ENCODE assay signal across 20 cellular contexts in the genomic region with DNA sequence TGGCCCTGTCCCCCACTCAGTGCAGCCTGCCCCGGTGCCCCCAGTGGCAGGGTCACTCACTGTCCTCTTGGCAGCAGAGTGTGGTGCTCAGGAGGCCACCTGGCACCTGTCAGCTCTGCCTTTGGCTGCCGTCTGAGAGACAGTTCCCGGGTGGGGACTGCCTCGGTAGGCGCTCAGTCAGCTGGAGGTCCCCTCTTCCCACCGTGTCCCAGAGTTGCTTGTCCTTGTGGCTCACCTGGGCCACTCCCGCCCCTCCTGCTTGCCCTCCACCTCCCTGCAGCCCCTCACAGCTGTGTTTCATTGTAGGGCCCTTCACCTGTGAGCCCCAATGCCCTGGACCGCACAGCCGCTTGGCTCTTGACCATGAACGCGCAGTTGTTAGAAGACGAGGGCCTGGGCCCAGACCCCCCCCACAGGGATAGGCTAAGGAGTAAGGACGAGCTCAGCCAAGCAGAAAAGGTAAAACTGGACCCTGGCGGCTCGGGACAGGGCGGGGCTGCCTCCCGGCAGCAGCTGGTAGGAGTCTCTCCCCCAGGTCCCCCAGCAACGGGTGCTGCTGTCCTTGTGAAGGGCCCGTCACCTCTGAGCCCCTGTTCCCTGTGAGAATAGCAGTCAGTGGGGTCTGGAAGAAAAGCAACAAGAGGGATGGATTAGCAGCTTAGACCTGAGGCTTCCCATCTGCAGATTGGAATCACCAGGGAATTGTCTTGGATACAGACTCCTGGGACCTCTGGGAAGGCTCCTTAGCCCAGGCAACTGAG.
DNase-seq lines count a peak whose midpoint lies in the region; ATAC-seq and TF ChIP-seq lines count a peak whose summit lies in the region.
"Had no signal": no experiment of that assay in that cellular context is flagged by ENCODE, and none has a peak within 500 bp of the region (broad histone marks: within the 10 kb centered on the region; RNA-seq: fewer than 3 reads in every experiment).

No MANE protein-coding gene starts in this region.

- H3K36me3 Mint-ChIP-seq in stimulated activated effector memory CD8-positive, alpha-beta T cell treated with anti-CD3 and anti-CD28 coated beads, Interleukin-12 subunit alpha, Interleukin-12 subunit beta, amount 100 ng/mL, for 72 hours, result no peaks in the 10 kb centered on the region
- H3K36me3 Mint-ChIP-seq: naive thymus-derived CD8-positive, alpha-beta T cell had no signal

- H3K27ac Mint-ChIP-seq in stimulated activated effector memory CD8-positive, alpha-beta T cell treated with anti-CD3 and anti-CD28 coated beads, Interleukin-12 subunit alpha, Interleukin-12 subunit beta, amount 100 ng/mL, for 72 hours, result peak overlapping the region; percentile 45
- H3K27ac Mint-ChIP-seq: activated CD4-positive, alpha-beta T cell treated with anti-CD3 and anti-CD28 coated beads, Interleukin-2, amount 10 ng/mL, durations not matched to agents 24 days and 14 days; GM23338; naive thymus-derived CD8-positive, alpha-beta T cell; stimulated activated naive CD8-positive, alpha-beta T cell treated with anti-CD3 and anti-CD28 coated beads, Interleukin-15, Interleukin-2, amounts not matched to agents 100 ng/mL and 50 ng/mL, for 24 hours had no signal

- no peak overlapping the region for H3K4me3 Mint-ChIP-seq in stimulated activated effector memory CD8-positive, alpha-beta T cell treated with anti-CD3 and anti-CD28 coated beads, Interleukin-12 subunit alpha, Interleukin-12 subunit beta, amount 100 ng/mL, for 72 hours
- H3K4me3 Mint-ChIP-seq: activated CD4-positive, alpha-beta T cell treated with anti-CD3 and anti-CD28 coated beads, Interleukin-2, amount 10 ng/mL, durations not matched to agents 24 days and 14 days; GM23338; naive thymus-derived CD8-positive, alpha-beta T cell; stimulated activated naive CD8-positive, alpha-beta T cell treated with anti-CD3 and anti-CD28 coated beads, Interleukin-15, Interleukin-2, amounts not matched to agents 100 ng/mL and 50 ng/mL, for 24 hours had no signal

- peak; percentile 71 for DNase-seq in D341Med (ENCODE audit: low spot score)
- peak; percentile 5 to 61 for DNase-seq in ascending aorta (ENCODE audit: low spot score in 2 of 2)
- peak in 1 of 2 donors; percentile 21 for DNase-seq in left colon
- no peak for DNase-seq in stimulated activated effector memory CD8-positive, alpha-beta T cell treated with anti-CD3 and anti-CD28 coated beads, Interleukin-12 subunit alpha, Interleukin-12 subunit beta, amount 100 ng/mL, for 72 hours (ENCODE audit: low spot score in 2 of 2)
- DNase-seq in NCI-H526 treated with DMSO at 0.1 percent for 48 hours (lab: John Stamatoyannopoulos, UW), result no peak
- no peak for DNase-seq in MG63
- DNase-seq: activated CD4-positive, alpha-beta T cell treated with anti-CD3 and anti-CD28 coated beads, Interleukin-2, amount 10 ng/mL, durations not matched to agents 24 days and 14 days; activated T-cell treated with anti-CD3 and anti-CD28 coated beads for 4 hours; Calu3; GDM1; NCI-H2227 treated with DMSO at 0.1 percent for 48 hours; T1000 had no signal

- intact Hi-C loops in ascending aorta (cut with DNase I) (loop anchor here (1.0 to 5.0 kb wide), 3 partner anchors 30 to 213 kb away; no protein-coding TSS in a partner anchor), left colon (cut with DNase I, micrococcal nuclease) (no loop called here)

- H3K4me1 ChIP-seq in ascending aorta, result peaks cover 32 to 38% of the 10 kb centered on the region in 2 donors
- H3K4me1 ChIP-seq: prostate gland had no signal

- H3K4me1 Mint-ChIP-seq in stimulated activated effector memory CD8-positive, alpha-beta T cell treated with anti-CD3 and anti-CD28 coated beads, Interleukin-12 subunit alpha, Interleukin-12 subunit beta, amount 100 ng/mL, for 72 hours, result no peaks in the 10 kb centered on the region
- H3K4me1 Mint-ChIP-seq: activated CD4-positive, alpha-beta T cell treated with anti-CD3 and anti-CD28 coated beads, Interleukin-2, amount 10 ng/mL, durations not matched to agents 24 days and 14 days; GM23338 had no signal

- H3K27me3 ChIP-seq in ascending aorta (no peaks in the 10 kb centered on the region), MG63 (no peaks in the 10 kb centered on the region)
- H3K27me3 ChIP-seq: cardiac muscle cell had no signal

- H3K4me3 ChIP-seq in ascending aorta (no peak overlapping the region), MG63 (no peak overlapping the region)
- H3K4me3 ChIP-seq: cardiac muscle cell, GM23338, lung, prostate gland had no signal

- H3K36me3 ChIP-seq in ascending aorta, result peaks cover 51 to 66% of the 10 kb centered on the region in 2 donors
- peaks cover 7% of the 10 kb centered on the region for H3K36me3 ChIP-seq in MG63

- ATAC-seq in left colon (peak; percentile 6), HG02973 (IDR thresholded peaks at IDR 0.05; ENCODE audit: unreplicated experiment) (no peak), GM19455 (IDR thresholded peaks at IDR 0.05; ENCODE audit: unreplicated experiment) (no peak)
- no peak for ATAC-seq in stimulated activated effector memory CD8-positive, alpha-beta T cell treated with anti-CD3 and anti-CD28 coated beads, Interleukin-12 subunit alpha, Interleukin-12 subunit beta, amount 100 ng/mL, for 72 hours
- ATAC-seq: GM23338; naive thymus-derived CD8-positive, alpha-beta T cell had no signal

- no peaks in the 10 kb centered on the region for H3K9me3 ChIP-seq in ascending aorta
- H3K9me3 ChIP-seq in MG63, result peaks cover 4% of the 10 kb centered on the region
- H3K9me3 ChIP-seq: prostate gland had no signal

- H3K27ac ChIP-seq in ascending aorta, result peak overlapping the region; percentile 82 to 94
- H3K27ac ChIP-seq: cardiac muscle cell, prostate gland had no signal

- peaks cover 4% of the 10 kb centered on the region for H3K9me3 Mint-ChIP-seq in stimulated activated effector memory CD8-positive, alpha-beta T cell treated with anti-CD3 and anti-CD28 coated beads, Interleukin-12 subunit alpha, Interleukin-12 subunit beta, amount 100 ng/mL, for 72 hours
- H3K9me3 Mint-ChIP-seq: activated CD4-positive, alpha-beta T cell treated with anti-CD3 and anti-CD28 coated beads, Interleukin-2, amount 10 ng/mL, durations not matched to agents 24 days and 14 days; GM23338; stimulated activated naive CD8-positive, alpha-beta T cell treated with anti-CD3 and anti-CD28 coated beads, Interleukin-15, Interleukin-2, amounts not matched to agents 100 ng/mL and 50 ng/mL, for 24 hours had no signal

- TF ChIP-seq CTCF in ascending aorta (IDR thresholded peaks at IDR 0.05), result no peak

Comparison
In these comparisons a context has a peak if more than half of its experiments do, and no peak if none do; other contexts are left out.
1. DNase-seq: peak in D341Med (single experiment) and ascending aorta (2 of 2); none in stimulated activated effector memory CD8-positive, alpha-beta T cell treated with anti-CD3 and anti-CD28 coated beads, Interleukin-12 subunit alpha, Interleukin-12 subunit beta, amount 100 ng/mL, for 72 hours (0 of 2), NCI-H526 treated with DMSO at 0.1 percent for 48 hours (single experiment) and MG63 (single experiment).